ENCODE assay signal across 8 cellular contexts in the genomic region with DNA sequence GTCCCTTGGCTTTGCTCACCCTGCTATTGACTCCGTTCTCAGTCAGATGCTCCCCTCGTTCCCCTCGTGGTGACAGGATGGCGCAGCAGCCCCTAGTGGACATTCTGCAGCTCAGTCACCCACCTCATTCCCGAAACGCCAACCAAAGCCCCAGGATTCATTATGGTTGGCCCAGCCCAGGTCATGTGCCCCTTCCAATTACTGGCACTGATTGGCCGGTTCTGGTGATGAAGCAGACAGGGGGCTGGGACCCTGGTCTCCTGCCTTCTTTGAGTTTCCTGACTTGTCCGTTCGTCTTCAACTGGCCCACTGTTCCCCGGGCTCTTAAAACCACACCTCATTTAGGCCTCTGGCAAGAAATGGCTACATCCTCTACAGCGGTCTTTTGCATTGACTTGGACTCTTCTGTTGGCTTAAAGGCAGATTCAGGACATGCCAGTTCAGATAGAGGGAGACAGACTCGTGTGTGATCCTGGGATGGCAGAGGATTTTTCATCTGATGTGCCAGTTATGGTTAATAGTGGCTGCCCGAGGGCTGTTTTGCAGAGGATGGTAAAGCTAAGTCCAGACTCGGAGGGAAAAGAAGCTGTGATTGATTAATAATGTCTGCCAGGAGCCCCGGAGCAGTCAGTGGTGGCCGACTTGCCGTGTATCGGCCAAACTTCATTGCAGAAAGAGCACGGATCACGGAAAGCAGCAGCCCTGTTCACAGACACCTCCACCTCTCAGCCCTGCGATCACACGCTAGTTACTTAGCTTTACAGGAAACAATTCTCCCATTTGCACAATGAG. TPM values are rescaled to one million over a fixed set of nuclear protein-coding genes. Genes with fewer than 3 reads are reported as not detected.
A peak's percentile ranks its signal among the peaks of the same experiment; 100 is the strongest.
DNase-seq lines count a peak whose midpoint lies in the region; ATAC-seq and TF ChIP-seq lines count a peak whose summit lies in the region.

No MANE protein-coding gene starts in this region.

- H3K9me3 ChIP-seq in Panc1 (ENCODE audit: control insufficient read depth, insufficient read depth, low read depth, low read length) (peaks cover 11% of the 10 kb centered on the region; the same call in 1 of the 2 replicates), liver (ENCODE audit: control insufficient read depth in 4 of 4, low read length in 3 of 4) (peaks cover 0 to 4% (median 0%) of the 10 kb centered on the region in 4 donors), sigmoid colon (peaks cover 0 to 8% (median 1%) of the 10 kb centered on the region in 4 donors)

- intact Hi-C loops in Panc1 (cut with micrococcal nuclease; ENCODE audit: unreplicated experiment) (no loop called here), sigmoid colon (cut with DNase I) (no loop called here)

- no peak for TF ChIP-seq EP300 in sigmoid colon (IDR thresholded peaks at IDR 0.05)

- H3K27me3 ChIP-seq in Panc1 (ENCODE audit: control insufficient read depth, insufficient read depth, low read length) = no peaks in the 10 kb centered on the region
- no peaks in the 10 kb centered on the region for H3K27me3 ChIP-seq in liver (ENCODE audit: control insufficient read depth in 4 of 4, insufficient read depth in 4 of 4, low read length in 3 of 4)
- no peaks in the 10 kb centered on the region for H3K27me3 ChIP-seq in sigmoid colon

- WGBS in liver = 62% methylated on average over 22 of the region's 22 CpGs
- 58 to 84% methylated on average over 22 of the region's 22 CpGs for WGBS in sigmoid colon, 2 donors

- no peak for ATAC-seq in Panc1

- H3K9ac ChIP-seq in liver (ENCODE audit: low read depth in 1 of 2, low read length in 2 of 2) = no peak overlapping the region

- H3K4me1 ChIP-seq in Panc1 (ENCODE audit: control insufficient read depth, insufficient read depth, low read length) (no peaks in the 10 kb centered on the region), liver (ENCODE audit: control insufficient read depth in 4 of 4, insufficient read depth in 4 of 4, low read length in 3 of 4) (no peaks in the 10 kb centered on the region), sigmoid colon (no peaks in the 10 kb centered on the region)

- H3K36me3 ChIP-seq in Panc1 (ENCODE audit: control insufficient read depth, insufficient read depth, low read length) (no peaks in the 10 kb centered on the region), liver (ENCODE audit: control insufficient read depth in 4 of 4, insufficient read depth in 3 of 4, low read depth in 1 of 4, low read length in 3 of 4) (no peaks in the 10 kb centered on the region), sigmoid colon (no peaks in the 10 kb centered on the region)

- peak; percentile 45 for TF ChIP-seq CTCF in Panc1 (IDR thresholded peaks at IDR 0.05)
- TF ChIP-seq CTCF in cardiac fibroblast (IDR thresholded peaks at IDR 0.05; ENCODE audit: low read depth, low read length) = peak; percentile 57
- TF ChIP-seq CTCF in liver (IDR thresholded peaks at IDR 0.05; ENCODE audit: low read depth, low read length, missing input control) = peak; percentile 41
- no peak for TF ChIP-seq CTCF in sigmoid colon (IDR thresholded peaks at IDR 0.05)
- TF ChIP-seq CTCF in GM13976 (IDR thresholded peaks at IDR 0.05; ENCODE audit: borderline replicate concordance, control extremely low read depth, extremely low read depth, insufficient read depth, missing control alignments) = no peak

- POLR2A ChIA-PET in Panc1 (lab: Charles Lee) = interaction anchor here (0.6 kb wide), 1 partner anchor 337 kb away, joined by 3 read pairs; no protein-coding TSS in a partner anchor

- TF ChIP-seq POLR2A in GM18951 (IDR thresholded peaks at IDR 0.05; ENCODE audit: extremely low read depth, insufficient read depth, insufficient read length) (peak; percentile 51), sigmoid colon (IDR thresholded peaks at IDR 0.05) (no peak)

- no TSS peak for BruUV-seq in Panc1 (replicated peaks; lab: Mats Ljungman, UMichigan)

- DNase-seq in Panc1 (ENCODE audit: low read depth, low spot score) (no peak), cardiac fibroblast (ENCODE audit: low read depth in 2 of 2) (peak; percentile 26 to 71), DMS114 treated with DMSO at 0.1 percent for 48 hours (lab: John Stamatoyannopoulos, UW; ENCODE audit: unreplicated experiment) (no peak), sigmoid colon (no peak), GM13976 (ENCODE audit: low spot score) (no peak)
- peak; percentile 20 to 46 (median 26) for DNase-seq in stimulated activated CD4-positive, alpha-beta T cell treated with anti-CD3 and anti-CD28 coated beads, TNF-alpha, amount 100 ng/mL, for 48 hours (ENCODE audit: low read depth in 3 of 3)

- CTCF ChIA-PET in Panc1 (lab: Charles Lee) = interaction anchor here (0.7 kb wide), 1 partner anchor 15 kb away, joined by 3 read pairs; no protein-coding TSS in a partner anchor

- H3K4me3 ChIP-seq in Panc1 (ENCODE audit: low read depth in 2 of 2, low read length in 2 of 2) = no peak overlapping the region; a peak in 1 of 4 replicates
- H3K4me3 ChIP-seq in cardiac fibroblast (replicated peaks in 1 of 2; ENCODE audit: low read depth in 2 of 2, low read length in 2 of 2) = peak overlapping the region in 1 of 2 donors; percentile 11
- H3K4me3 ChIP-seq in liver (ENCODE audit: low read depth in 1 of 3, low read length in 3 of 3) = no peak overlapping the region
- H3K4me3 ChIP-seq in sigmoid colon = peak overlapping the region in 1 of 4 donors; percentile 45

- peak in 1 of 2 donors; percentile 46 for TF ChIP-seq RAD21 in liver (IDR thresholded peaks at IDR 0.05)

- in situ Hi-C loops in GM18951 (cut with MboI; ENCODE audit: low sequenced_read_pairs, unreplicated experiment) = no loop called here
- in situ Hi-C loops in Panc1 (cut with HindIII; ENCODE audit: low pct_unique_long_range_greater_than_20kb, low sequenced_read_pairs) = no loop called here
- in situ Hi-C loops in GM13976 (cut with MboI; ENCODE audit: low sequenced_read_pairs, unreplicated experiment) = no loop called here

- H3K27ac ChIP-seq in Panc1 (ENCODE audit: low read length) = no peak overlapping the region
- H3K27ac ChIP-seq in liver (ENCODE audit: low read depth in 1 of 2, low read length in 2 of 2) = no peak overlapping the region
- H3K27ac ChIP-seq in sigmoid colon = peak overlapping the region in 1 of 4 donors; percentile 66

TF ChIP-seq in liver, 16 proteins besides CTCF, POLR2A, EP300 and RAD21:
- TF ChIP-seq FOXA2 (IDR thresholded peaks at IDR 0.05) (no peak), YY1 (IDR thresholded peaks at IDR 0.05) (no peak), REST (IDR thresholded peaks at IDR 0.05) (no peak), NR2F2 (IDR thresholded peaks at IDR 0.05) (no peak), JUND (IDR thresholded peaks at IDR 0.05) (no peak), GABPA (IDR thresholded peaks at IDR 0.05 in 1 of 2, conservative IDR thresholded peaks at IDR 0.05 in 1 of 2) (no peak), SP1 (IDR thresholded peaks at IDR 0.05) (peak; percentile 8), TAF1 (conservative IDR thresholded peaks at IDR 0.05) (peak; percentile 27), FOXA1 (IDR thresholded peaks at IDR 0.05) (no peak), HNF4G (IDR thresholded peaks at IDR 0.05) (no peak)
- TF ChIP-seq, protein P1, sequence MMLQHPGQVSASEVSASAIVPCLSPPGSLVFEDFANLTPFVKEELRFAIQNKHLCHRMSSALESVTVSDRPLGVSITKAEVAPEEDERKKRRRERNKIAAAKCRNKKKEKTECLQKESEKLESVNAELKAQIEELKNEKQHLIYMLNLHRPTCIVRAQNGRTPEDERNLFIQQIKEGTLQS (IDR thresholded peaks at IDR 0.05) = no peak

RNA-seq across cellular contexts. Expression of gene LSM3, which starts 37.8 kb away (rescaled TPM):
- total RNA-seq in Panc1 (2021; ENCODE audit: unreplicated experiment) = 11.9 TPM
- polyA plus RNA-seq in Panc1 (2012; ENCODE audit: insufficient read length) = 6.0 TPM
- total RNA-seq in liver = 1 to 10 TPM; 3.7 to 4.3 TPM
- 10 to 100 TPM in 1 of 2 donors, 1 to 10 TPM in 1; 5.7 to 17.0 TPM for polyA plus RNA-seq in liver
- total RNA-seq in sigmoid colon = 10 to 100 TPM in 3 of 4 donors, 1 to 10 TPM in 1; 8.0 to 17.1 (median 14.9) TPM
- 10 to 100 TPM; 15.0 to 20.4 (median 19.2) TPM for polyA plus RNA-seq in sigmoid colon

RNA-seq across cellular contexts. Expression of gene XPC, which starts 38.1 kb away (rescaled TPM):
- total RNA-seq in Panc1 (2021; ENCODE audit: unreplicated experiment) (15.1 TPM), liver (10 to 100 TPM; 12.7 to 26.7 TPM), sigmoid colon (10 to 100 TPM; 30.3 to 37.5 (median 32.6) TPM)
- polyA plus RNA-seq in Panc1 (2012; ENCODE audit: insufficient read length) = 13.9 TPM
- polyA plus RNA-seq in liver (10 to 100 TPM; 12.9 to 15.4 TPM), sigmoid colon (10 to 100 TPM in 1 of 3 donors, 1 to 10 TPM in 2; 8.1 to 20.0 (median 9.0) TPM)

Comparison
In these comparisons a context has a peak if more than half of its experiments do, and no peak if none do; other contexts are left out.
1. DNase-seq: peak in cardiac fibroblast (2 of 2) and stimulated activated CD4-positive, alpha-beta T cell treated with anti-CD3 and anti-CD28 coated beads, TNF-alpha, amount 100 ng/mL, for 48 hours (3 of 3); none in Panc1 (single experiment), DMS114 treated with DMSO at 0.1 percent for 48 hours (single experiment), sigmoid colon (single experiment) and GM13976 (single experiment).
2. CTCF ChIP-seq: peak in Panc1 (single experiment), cardiac fibroblast (single experiment) and liver (single experiment); none in sigmoid colon (0 of 4) and GM13976 (single experiment).